In the genomic region with DNA sequence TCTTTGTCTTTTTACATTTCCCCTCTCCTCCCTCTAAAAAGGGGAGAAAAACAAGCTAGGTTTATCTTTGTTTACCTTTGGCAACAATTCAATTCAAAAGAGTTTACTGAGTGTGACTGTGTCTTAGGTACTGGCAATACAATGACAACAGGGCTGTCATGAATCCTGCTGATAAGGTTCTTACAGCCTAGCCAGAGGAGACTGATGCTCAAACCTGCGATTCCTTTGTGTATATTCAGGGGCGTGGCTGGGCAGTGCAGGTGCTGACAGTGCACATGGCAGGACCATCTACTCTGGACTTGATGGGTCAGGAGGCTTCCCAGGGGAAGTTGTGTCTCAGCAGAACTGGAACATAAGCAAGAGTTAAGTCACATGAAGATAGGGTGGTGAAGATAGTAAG, we compare ENCODE assay signal across 17 cellular contexts.
"Had no signal": no experiment of that assay in that cellular context is flagged by ENCODE, and none has a peak within 500 bp of the region (broad histone marks: within the 10 kb centered on the region; RNA-seq: fewer than 3 reads in every experiment).

No MANE protein-coding gene starts in this region.

- H3K27ac Mint-ChIP-seq: natural killer cell had no signal

- H3K4me3 Mint-ChIP-seq: activated naive CD4-positive, alpha-beta T cell treated with anti-CD3 and anti-CD28 coated beads, Interleukin-2, amount 50 U/mL, for 24 hours; natural killer cell had no signal

- H3K9me3 Mint-ChIP-seq: activated naive CD4-positive, alpha-beta T cell treated with anti-CD3 and anti-CD28 coated beads, Interleukin-2, amount 50 U/mL, for 24 hours; natural killer cell had no signal

- H3K4me3 ChIP-seq: esophagus muscularis mucosa, lung, spleen had no signal

- H3K36me3 ChIP-seq: esophagus muscularis mucosa, spleen had no signal

- H3K36me3 Mint-ChIP-seq: natural killer cell had no signal

- ATAC-seq: natural killer cell, sciatic nerve had no signal

- H3K27me3 ChIP-seq: esophagus muscularis mucosa, spleen had no signal

- H3K27ac ChIP-seq: esophagus muscularis mucosa had no signal

- DNase-seq: activated CD4-positive, alpha-beta T cell treated with anti-CD3 and anti-CD28 coated beads, Interleukin-2, amount 50 U/mL, for 4 hours; activated CD4-positive, CD25-positive, alpha-beta regulatory T cell treated with anti-CD3 and anti-CD28 coated beads, Interleukin-2, amount 50 U/mL, for 72 hours; activated T-cell treated with anti-CD3 and anti-CD28 coated beads, Interleukin-2, amount 50 U/mL, for 1 hour; amygdala; cerebellar nuclear complex; hypothalamus; natural killer cell; occipital lobe; spleen; stimulated activated naive CD4-positive, alpha-beta T cell; substantia nigra; trophoblast cell had no signal

- H3K4me1 Mint-ChIP-seq: natural killer cell had no signal

- H3K27me3 Mint-ChIP-seq: activated naive CD4-positive, alpha-beta T cell treated with anti-CD3 and anti-CD28 coated beads, Interleukin-2, amount 50 U/mL, for 24 hours; brain had no signal

- H3K9me3 ChIP-seq: esophagus muscularis mucosa had no signal
